17 cellular contexts compared by ENCODE assay signal in genomic region chr4:85430697-85431096, GRCh38. TPM values are rescaled to one million over a fixed set of nuclear protein-coding genes. Genes with fewer than 3 reads are reported as not detected.
"Had no signal": no experiment of that assay in that cellular context is flagged by ENCODE, and none has a peak within 500 bp of the region (broad histone marks: within the 10 kb centered on the region; RNA-seq: fewer than 3 reads in every experiment).

No MANE protein-coding gene starts in this region.

- H3K36me3 ChIP-seq: gastrocnemius medialis, heart left ventricle, pancreas, thoracic aorta had no signal

- H3K27ac ChIP-seq: adrenal gland, gastrocnemius medialis, heart left ventricle, pancreas, thoracic aorta had no signal

- H3K4me1 Mint-ChIP-seq: activated CD4-positive, alpha-beta memory T cell treated with anti-CD3 and anti-CD28 coated beads, Interleukin-2, amount 10 ng/mL, durations not matched to agents 7 days and 5 days; activated naive CD4-positive, alpha-beta T cell treated with anti-CD3 and anti-CD28 coated beads, Interleukin-2, amount 50 U/mL, for 24 hours; naive thymus-derived CD4-positive, alpha-beta T cell; stimulated activated effector memory CD8-positive, alpha-beta T cell treated with anti-CD3 and anti-CD28 coated beads, Interleukin-12 subunit alpha, Interleukin-12 subunit beta, amount 100 ng/mL, for 72 hours had no signal

- H3K4me3 Mint-ChIP-seq: activated CD4-positive, alpha-beta memory T cell treated with anti-CD3 and anti-CD28 coated beads, Interleukin-2, amount 10 ng/mL, durations not matched to agents 7 days and 5 days; activated naive CD4-positive, alpha-beta T cell treated with anti-CD3 and anti-CD28 coated beads, Interleukin-2, amount 50 U/mL, for 24 hours; activated T-cell treated with anti-CD3 and anti-CD28 coated beads, Interleukin-2, amount 50 U/mL, for 4 hours; naive thymus-derived CD4-positive, alpha-beta T cell; stimulated activated effector memory CD8-positive, alpha-beta T cell treated with anti-CD3 and anti-CD28 coated beads, Interleukin-12 subunit alpha, Interleukin-12 subunit beta, amount 100 ng/mL, for 72 hours had no signal

- H3K4me1 ChIP-seq: adrenal gland, pancreas had no signal

- H3K27me3 ChIP-seq: adrenal gland, gastrocnemius medialis, heart left ventricle, pancreas had no signal

- H3K4me3 ChIP-seq: adrenal gland, gastrocnemius medialis, heart left ventricle, mucosa of descending colon, pancreas, thoracic aorta had no signal

- DNase-seq: activated CD4-positive, alpha-beta memory T cell treated with anti-CD3 and anti-CD28 coated beads, Interleukin-2, amount 10 ng/mL, durations not matched to agents 7 days and 5 days; activated effector memory CD4-positive, alpha-beta T cell treated with anti-CD3 and anti-CD28 coated beads, Interleukin-2, amount 50 U/mL, for 16 hours; activated T-cell treated with anti-CD3 and anti-CD28 coated beads, Interleukin-2, amount 50 U/mL, for 4 hours; adrenal gland; gastrocnemius medialis; heart left ventricle; mucosa of descending colon; naive thymus-derived CD4-positive, alpha-beta T cell; pancreas; stimulated activated CD4-positive, alpha-beta T cell treated with anti-CD3 and anti-CD28 coated beads, Interleukin-12 subunit alpha, Interleukin-12 subunit beta, amount 100 ng/mL, for 4 hours; stimulated activated CD4-positive, alpha-beta T cell treated with anti-CD3 and anti-CD28 coated beads, Interleukin-2, amount 100 ng/mL, for 24 hours had no signal

- FAIRE-seq: colon, islet of Langerhans, pancreas had no signal

- ATAC-seq: activated T-cell treated with anti-CD3 and anti-CD28 coated beads, Interleukin-2, amount 50 U/mL, for 4 hours; gastrocnemius medialis; heart left ventricle; left lobe of liver; mucosa of descending colon; naive thymus-derived CD4-positive, alpha-beta T cell; stimulated activated effector memory CD8-positive, alpha-beta T cell treated with anti-CD3 and anti-CD28 coated beads, Interleukin-12 subunit alpha, Interleukin-12 subunit beta, amount 100 ng/mL, for 72 hours had no signal

- H3K9me3 Mint-ChIP-seq: activated naive CD4-positive, alpha-beta T cell treated with anti-CD3 and anti-CD28 coated beads, Interleukin-2, amount 50 U/mL, for 24 hours had no signal

- H3K9me3 ChIP-seq: adrenal gland, gastrocnemius medialis, heart left ventricle, mucosa of descending colon, pancreas, thoracic aorta had no signal

- H3K27me3 Mint-ChIP-seq: activated CD4-positive, alpha-beta memory T cell treated with anti-CD3 and anti-CD28 coated beads, Interleukin-2, amount 10 ng/mL, durations not matched to agents 7 days and 5 days had no signal

- H3K36me3 Mint-ChIP-seq: activated naive CD4-positive, alpha-beta T cell treated with anti-CD3 and anti-CD28 coated beads, Interleukin-2, amount 50 U/mL, for 24 hours; stimulated activated effector memory CD8-positive, alpha-beta T cell treated with anti-CD3 and anti-CD28 coated beads, Interleukin-12 subunit alpha, Interleukin-12 subunit beta, amount 100 ng/mL, for 72 hours had no signal

- H3K27ac Mint-ChIP-seq: activated CD4-positive, alpha-beta memory T cell treated with anti-CD3 and anti-CD28 coated beads, Interleukin-2, amount 10 ng/mL, durations not matched to agents 7 days and 5 days; activated naive CD4-positive, alpha-beta T cell treated with anti-CD3 and anti-CD28 coated beads, Interleukin-2, amount 50 U/mL, for 24 hours; stimulated activated effector memory CD8-positive, alpha-beta T cell treated with anti-CD3 and anti-CD28 coated beads, Interleukin-12 subunit alpha, Interleukin-12 subunit beta, amount 100 ng/mL, for 72 hours had no signal

RNA-seq across cellular contexts. Expression of gene ARHGAP24, which starts 44.3 kb away (rescaled TPM):
- total RNA-seq: activated CD4-positive, alpha-beta memory T cell treated with anti-CD3 and anti-CD28 coated beads, Interleukin-2, amount 10 ng/mL, durations not matched to agents 7 days and 5 days had no signal
- polyA plus RNA-seq: naive thymus-derived CD4-positive, alpha-beta T cell had no signal
